In genomic region chr7:143797119-143797895, GRCh38 we compare ENCODE assay signal across 1 cellular context. TPM values are rescaled to one million over a fixed set of nuclear protein-coding genes. Genes with fewer than 3 reads are reported as not detected.
"Had no signal": no experiment of that assay in that cellular context is flagged by ENCODE, and none has a peak within 500 bp of the region (broad histone marks: within the 10 kb centered on the region; RNA-seq: fewer than 3 reads in every experiment).

No MANE protein-coding gene starts in this region.

RNA-seq across cellular contexts. Expression of gene CTAGE6, which starts 39.8 kb away (rescaled TPM):
- total RNA-seq: SJCRH30 had no signal
